Comparison of ENCODE assay signal across 7 cellular contexts in the genomic region with DNA sequence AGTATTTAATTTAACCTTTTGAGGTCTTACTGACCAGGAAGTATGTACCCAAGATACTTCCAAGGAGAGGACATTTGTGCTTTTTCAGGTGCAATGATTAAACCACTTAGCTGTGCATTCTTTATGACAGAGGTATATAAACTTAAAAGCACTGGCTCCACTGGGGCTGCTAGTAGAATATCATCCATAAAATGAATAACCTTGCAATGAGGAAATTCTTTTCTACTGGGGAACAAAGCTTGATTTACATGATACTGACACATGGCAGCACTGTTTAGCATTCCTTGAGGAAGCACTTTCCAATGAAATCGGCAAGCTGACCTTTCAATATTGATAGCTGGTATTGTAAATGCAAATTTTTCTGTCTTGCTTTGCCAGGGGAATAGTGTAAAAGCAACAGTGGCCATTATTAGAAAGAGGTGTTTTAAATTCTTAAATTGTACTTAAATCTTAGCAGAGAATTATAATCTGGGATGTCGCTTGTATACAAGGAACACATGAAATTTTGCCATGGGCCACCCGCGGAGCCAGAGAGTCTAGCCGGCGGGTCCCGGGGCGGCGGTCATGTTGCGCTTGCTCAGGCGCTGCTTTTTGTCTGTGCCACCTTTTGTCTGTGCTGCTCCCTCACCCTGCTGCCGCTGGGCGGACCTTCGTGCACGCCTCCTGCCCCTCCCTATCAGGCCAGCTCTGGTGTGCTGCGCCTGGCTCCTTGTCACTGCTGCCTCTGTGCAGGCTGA. TPM values are rescaled to one million over a fixed set of nuclear protein-coding genes. Genes with fewer than 3 reads are reported as not detected.
DNase-seq lines count a peak whose midpoint lies in the region; ATAC-seq and TF ChIP-seq lines count a peak whose summit lies in the region.

No MANE protein-coding gene starts in this region.

- H3K9me3 ChIP-seq in breast epithelium, result no peaks in the 10 kb centered on the region

- intact Hi-C loops in breast epithelium (cut with DNase I; ENCODE audit: low total_unique reads), result no loop called here

- DNase-seq in NCI-H2107 treated with DMSO at 0.1 percent for 48 hours (lab: John Stamatoyannopoulos, UW; ENCODE audit: unreplicated experiment), result peak; percentile 83
- peak; percentile 70 to 81 for DNase-seq in breast epithelium (ENCODE audit: low spot score in 2 of 2)
- peak; percentile 94 for DNase-seq in iPS-NIHi11 (ENCODE audit: low spot score)
- DNase-seq in stimulated activated CD4-positive, alpha-beta T cell treated with anti-CD3 and anti-CD28 coated beads, Interleukin-15, amount 100 ng/mL, for 24 hours, result peak; percentile 79

- H3K4me1 ChIP-seq in breast epithelium, result peaks cover 0 to 4% of the 10 kb centered on the region in 2 donors

- TF ChIP-seq POLR2A in breast epithelium (IDR thresholded peaks at IDR 0.05), result no peak

- H3K27me3 ChIP-seq in breast epithelium, result no peaks in the 10 kb centered on the region

- ATAC-seq in GM18861 (IDR thresholded peaks at IDR 0.05; ENCODE audit: unreplicated experiment) (peak; percentile 100), HG03045 (IDR thresholded peaks at IDR 0.05; ENCODE audit: unreplicated experiment) (peak; percentile 100)

- no peaks in the 10 kb centered on the region for H3K36me3 ChIP-seq in breast epithelium

- peak overlapping the region in 2 of 3 donors; percentile 32 to 55 for H3K4me3 ChIP-seq in breast epithelium

- TF ChIP-seq CTCF in VCaP (conservative IDR thresholded peaks at IDR 0.05), result peak; percentile 69
- TF ChIP-seq CTCF in breast epithelium (IDR thresholded peaks at IDR 0.05), result no peak

- H3K27ac ChIP-seq in VCaP (peak overlapping the region; percentile 77), breast epithelium (no peak overlapping the region)

RNA-seq across cellular contexts. Expression of a gene that starts 20.9 kb away (rescaled TPM):
- total RNA-seq in breast epithelium, result 10 to 100 TPM; 29.2 to 42.4 (median 40.8) TPM

RNA-seq across cellular contexts. Expression of a gene that starts 37.0 kb away (rescaled TPM):
- total RNA-seq in breast epithelium, result 10 to 100 TPM; 11.2 to 33.5 (median 21.0) TPM
